ENCODE assay signal across 8 cellular contexts in the genomic region with DNA sequence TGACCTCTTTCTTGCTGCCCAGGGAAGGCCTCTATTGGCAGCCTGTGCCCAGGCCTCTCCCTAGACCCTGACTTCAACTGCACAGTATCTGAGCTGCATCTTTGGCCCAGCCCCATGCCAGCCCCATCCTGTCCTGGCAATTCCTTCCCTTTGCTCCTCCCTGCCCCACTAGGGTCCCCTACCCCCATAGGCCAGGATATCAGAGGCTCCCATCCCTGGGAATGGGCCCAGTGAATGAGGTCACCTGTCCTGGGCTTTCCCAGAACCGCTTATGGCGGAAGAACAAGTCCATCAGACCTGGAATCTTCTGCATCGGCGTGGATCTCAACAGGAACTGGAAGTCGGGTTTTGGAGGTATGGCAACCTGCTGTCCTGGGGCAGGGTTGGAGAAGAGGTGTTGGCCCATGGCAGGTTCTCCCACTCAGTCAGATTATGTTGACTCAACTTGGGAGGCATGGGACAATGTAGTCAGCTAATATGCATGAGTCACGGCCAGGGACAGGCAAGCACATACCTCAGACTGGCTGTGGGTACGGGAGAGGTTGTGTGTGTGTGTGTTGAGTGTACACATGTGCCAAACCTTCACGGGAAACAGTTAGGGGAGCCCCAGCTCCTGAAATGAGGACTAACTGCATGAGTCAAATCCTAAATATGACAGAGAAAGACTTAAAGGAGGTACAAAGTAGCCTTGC. TPM values are rescaled to one million over a fixed set of nuclear protein-coding genes. Genes with fewer than 3 reads are reported as not detected.
DNase-seq lines count a peak whose midpoint lies in the region; ATAC-seq and TF ChIP-seq lines count a peak whose summit lies in the region.
"Had no signal": no experiment of that assay in that cellular context is flagged by ENCODE, and none has a peak within 500 bp of the region (broad histone marks: within the 10 kb centered on the region; RNA-seq: fewer than 3 reads in every experiment).

No MANE protein-coding gene starts in this region.

- peaks cover 0 to 2% of the 10 kb centered on the region in 2 donors for H3K4me1 ChIP-seq in esophagus (ENCODE audit: control insufficient read depth in 2 of 2, insufficient read depth in 2 of 2, low read length in 1 of 2)

- no peaks in the 10 kb centered on the region for H3K36me3 ChIP-seq in esophagus (ENCODE audit: control insufficient read depth in 2 of 2, insufficient read depth in 2 of 2, low read length in 1 of 2)

- ATAC-seq in GM19025 (IDR thresholded peaks at IDR 0.05; ENCODE audit: low read depth, unreplicated experiment) = peak; percentile 57
- ATAC-seq in GM19324 (IDR thresholded peaks at IDR 0.05; ENCODE audit: low FRiP score, unreplicated experiment) = no peak

- DNase-seq in M059J (ENCODE audit: low read depth) = peak; percentile 100
- DNase-seq in stimulated activated CD4-positive, alpha-beta T cell treated with anti-CD3 and anti-CD28 coated beads, Interleukin-4, amount 100 ng/mL, for 24 hours = peak; percentile 55
- DNase-seq in coronary artery (ENCODE audit: low spot score) = no peak
- no peak for DNase-seq in DMS79 (lab: John Stamatoyannopoulos, UW)

- peak overlapping the region; percentile 76 to 79 for H3K27ac ChIP-seq in esophagus (ENCODE audit: low read depth in 2 of 2, low read length in 1 of 2)
- H3K27ac ChIP-seq in coronary artery = peak overlapping the region in 1 of 2 donors; percentile 66

- WGBS in esophagus, 2 donors = 46 to 69% methylated on average over 8 of the region's 8 CpGs

- no peak overlapping the region for H3K4me3 ChIP-seq in esophagus (ENCODE audit: low read depth in 1 of 2, low read length in 2 of 2)
- H3K4me3 ChIP-seq in coronary artery = no peak overlapping the region
- H3K4me3 ChIP-seq: skin epidermis had no signal

- peaks cover 3% of the 10 kb centered on the region in 2 donors for H3K9me3 ChIP-seq in esophagus (ENCODE audit: control insufficient read depth in 2 of 2, insufficient read depth in 1 of 2, low read depth in 1 of 2, low read length in 1 of 2)

- no peak for TF ChIP-seq CTCF in coronary artery (IDR thresholded peaks at IDR 0.05)

- H3K27me3 ChIP-seq in esophagus (ENCODE audit: control insufficient read depth in 1 of 2, insufficient read depth in 2 of 2, low read length in 2 of 2) = no peaks in the 10 kb centered on the region

RNA-seq across cellular contexts. Expression of a gene that starts 17.0 kb away (rescaled TPM):
- total RNA-seq in M059J (2014; rRNA removed; shearing (Covaris generic)) = not detected in 2 replicates
- polyA plus RNA-seq in esophagus = 1 to 10 TPM in 1 of 2 donors, under 1 TPM in 1; 0.20 to 1.1 TPM

RNA-seq across cellular contexts. Expression of a gene that starts 18.7 kb away (rescaled TPM):
- not detected in 2 replicates for total RNA-seq in M059J (2014; rRNA removed; shearing (Covaris generic))
- under 1 TPM; 0.01 to 0.04 TPM for polyA plus RNA-seq in esophagus

Comparison
In these comparisons a context has a peak if more than half of its experiments do, and no peak if none do; other contexts are left out.
1. DNase-seq: peak in M059J (single experiment) and stimulated activated CD4-positive, alpha-beta T cell treated with anti-CD3 and anti-CD28 coated beads, Interleukin-4, amount 100 ng/mL, for 24 hours (single experiment); none in coronary artery (single experiment) and DMS79 (single experiment).